In the genomic region with DNA sequence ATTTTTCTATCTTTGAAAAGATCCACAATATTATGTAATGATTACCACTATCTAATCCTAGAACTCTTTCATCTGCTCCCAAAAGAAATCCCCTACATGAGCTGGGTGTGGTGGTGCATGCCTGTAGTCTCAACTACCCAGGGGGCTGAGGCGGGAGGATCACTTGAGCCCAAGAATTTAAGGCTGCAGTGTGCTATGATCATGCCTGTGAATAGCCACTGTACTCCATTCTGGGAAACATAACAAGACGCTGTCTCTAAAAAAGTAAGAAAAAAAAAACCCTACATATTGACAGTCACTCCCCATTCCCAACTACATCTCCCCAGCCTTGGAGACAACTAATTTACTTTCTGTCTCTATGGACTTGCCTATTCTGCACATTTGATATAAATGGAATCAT, we compare ENCODE assay signal across 2 cellular contexts.
TF ChIP-seq lines count a peak whose summit lies in the region.

No MANE protein-coding gene starts in this region.

TF ChIP-seq in HCT116, 20 proteins besides CTCF, POLR2A, EP300 and RAD21 (continued from another document):
- TF ChIP-seq ZFX (IDR thresholded peaks at IDR 0.05) (no peak), TCF7L2 (IDR thresholded peaks at IDR 0.05; ENCODE audit: borderline replicate concordance, extremely low read depth, insufficient read depth, insufficient read length) (no peak), REST (IDR thresholded peaks at IDR 0.05; ENCODE audit: low read depth) (no peak), YY1 (IDR thresholded peaks at IDR 0.05; ENCODE audit: extremely low read depth, insufficient replicate concordance, low read depth, low read length) (no peak), EGR1 (IDR thresholded peaks at IDR 0.05; ENCODE audit: low read depth) (no peak), EZH2phosphoT487 (IDR thresholded peaks at IDR 0.05; ENCODE audit: borderline replicate concordance) (no peak), CBX3 (IDR thresholded peaks at IDR 0.05; ENCODE audit: low read depth) (no peak)

TF ChIP-seq in HEK293T, 16 proteins besides CTCF, POLR2A, EP300 and RAD21 (continued from another document):
- TF ChIP-seq, protein P1, sequence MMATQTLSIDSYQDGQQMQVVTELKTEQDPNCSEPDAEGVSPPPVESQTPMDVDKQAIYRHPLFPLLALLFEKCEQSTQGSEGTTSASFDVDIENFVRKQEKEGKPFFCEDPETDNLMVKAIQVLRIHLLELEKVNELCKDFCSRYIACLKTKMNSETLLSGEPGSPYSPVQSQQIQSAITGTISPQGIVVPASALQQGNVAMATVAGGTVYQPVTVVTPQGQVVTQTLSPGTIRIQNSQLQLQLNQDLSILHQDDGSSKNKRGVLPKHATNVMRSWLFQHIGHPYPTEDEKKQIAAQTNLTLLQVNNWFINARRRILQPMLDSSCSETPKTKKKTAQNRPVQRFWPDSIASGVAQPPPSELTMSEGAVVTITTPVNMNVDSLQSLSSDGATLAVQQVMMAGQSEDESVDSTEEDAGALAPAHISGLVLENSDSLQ (IDR thresholded peaks at IDR 0.05): no peak
- no peak for TF ChIP-seq FOXA1 (IDR thresholded peaks at IDR 0.05)
- no peak for TF ChIP-seq FOXK2 (IDR thresholded peaks at IDR 0.05)
- TF ChIP-seq TARDBP (IDR thresholded peaks at IDR 0.05): no peak
- no peak for TF ChIP-seq SP1 (IDR thresholded peaks at IDR 0.05)
- no peak for TF ChIP-seq NFRKB (IDR thresholded peaks at IDR 0.05)
- TF ChIP-seq CTBP1 (IDR thresholded peaks at IDR 0.05; ENCODE audit: borderline replicate concordance): no peak
- TF ChIP-seq HDGF (IDR thresholded peaks at IDR 0.05; ENCODE audit: borderline replicate concordance): no peak
- no peak for TF ChIP-seq BHLHE40 (IDR thresholded peaks at IDR 0.05; ENCODE audit: borderline replicate concordance)
- no peak for TF ChIP-seq ELF4 (IDR thresholded peaks at IDR 0.05)
- no peak for TF ChIP-seq SUZ12 (IDR thresholded peaks at IDR 0.05)
- TF ChIP-seq ARNT (IDR thresholded peaks at IDR 0.05): no peak
- TF ChIP-seq ZNF384 (IDR thresholded peaks at IDR 0.05): no peak
